ENCODE assay signal across 8 cellular contexts in genomic region chr2:159713691-159714585, GRCh38. TPM values are rescaled to one million over a fixed set of nuclear protein-coding genes. Genes with fewer than 3 reads are reported as not detected.
A peak's percentile ranks its signal among the peaks of the same experiment; 100 is the strongest.
DNase-seq lines count a peak whose midpoint lies in the region; ATAC-seq and TF ChIP-seq lines count a peak whose summit lies in the region.

No MANE protein-coding gene starts in this region.

- no peaks in the 10 kb centered on the region for H4K20me1 ChIP-seq in OCI-LY1 (ENCODE audit: insufficient read depth, low read length)

- peaks cover 50% of the 10 kb centered on the region for H3K36me3 ChIP-seq in OCI-LY1 (ENCODE audit: insufficient read depth, low read length)

- peaks cover 66% of the 10 kb centered on the region for H3K79me2 ChIP-seq in OCI-LY1 (ENCODE audit: insufficient read depth, low read length)

- H3K4me1 ChIP-seq in OCI-LY1 (ENCODE audit: insufficient read depth, low read length, severe bottlenecking): peaks cover 47% of the 10 kb centered on the region

- ATAC-seq in activated CD8-positive, alpha-beta memory T cell treated with anti-CD3 and anti-CD28 coated beads, Interleukin-2, amount 10 ng/mL, durations not matched to agents 7 days and 5 days: no peak
- no peak for ATAC-seq in natural killer cell
- no peak for ATAC-seq in HG02588 (IDR thresholded peaks at IDR 0.05; ENCODE audit: unreplicated experiment)

- peak overlapping the region; percentile 94 for H3K9ac ChIP-seq in OCI-LY1 (ENCODE audit: low read length)

- H3K4me1 Mint-ChIP-seq in activated CD8-positive, alpha-beta memory T cell treated with anti-CD3 and anti-CD28 coated beads, Interleukin-2, amount 10 ng/mL, durations not matched to agents 7 days and 5 days: peaks cover 52% of the 10 kb centered on the region
- H3K4me1 Mint-ChIP-seq in natural killer cell: peaks cover 61 to 64% of the 10 kb centered on the region in 2 donors

- H3K27me3 ChIP-seq in OCI-LY1 (ENCODE audit: insufficient read depth, low read length) (no peaks in the 10 kb centered on the region), dorsolateral prefrontal cortex (no peaks in the 10 kb centered on the region)

- CTCF ChIA-PET in activated CD8-positive, alpha-beta memory T cell treated with anti-CD3 and anti-CD28 coated beads, Interleukin-2, amount 10 ng/mL, durations not matched to agents 7 days and 5 days (lab: Charles Lee): interaction anchor here (0.7 kb wide), 1 partner anchor 16 kb away, joined by 3 read pairs; no protein-coding TSS in a partner anchor

- H3K27me3 Mint-ChIP-seq in activated CD8-positive, alpha-beta memory T cell treated with anti-CD3 and anti-CD28 coated beads, Interleukin-2, amount 10 ng/mL, durations not matched to agents 7 days and 5 days: no peaks in the 10 kb centered on the region
- no peaks in the 10 kb centered on the region for H3K27me3 Mint-ChIP-seq in natural killer cell (ENCODE audit: low read depth in 2 of 2)

- no peaks in the 10 kb centered on the region for H3K9me3 Mint-ChIP-seq in activated CD8-positive, alpha-beta memory T cell treated with anti-CD3 and anti-CD28 coated beads, Interleukin-2, amount 10 ng/mL, durations not matched to agents 7 days and 5 days (ENCODE audit: low read depth)
- H3K9me3 Mint-ChIP-seq in natural killer cell: no peaks in the 10 kb centered on the region

- peak overlapping the region; percentile 98 for H3K4me3 Mint-ChIP-seq in activated CD8-positive, alpha-beta memory T cell treated with anti-CD3 and anti-CD28 coated beads, Interleukin-2, amount 10 ng/mL, durations not matched to agents 7 days and 5 days
- peak overlapping the region; percentile 99 for H3K4me3 Mint-ChIP-seq in natural killer cell

- TF ChIP-seq CTCF in OCI-LY1 (IDR thresholded peaks at IDR 0.05; ENCODE audit: low read length) (peak; percentile 18; the same call in 1 of the 2 replicates), dorsolateral prefrontal cortex (IDR thresholded peaks at IDR 0.05 in 54 of 56, conservative IDR thresholded peaks at IDR 0.05 in 2 of 56; ENCODE audit: low read depth in 1 of 56, partially characterized antibody in 56 of 56) (no peak), natural killer cell (IDR thresholded peaks at IDR 0.05) (no peak)

- H3K27ac ChIP-seq in OCI-LY1 (ENCODE audit: low read depth, low read length, poor library complexity, severe bottlenecking) (no peak overlapping the region), dorsolateral prefrontal cortex (peak overlapping the region in 23 of 59 donors; percentile 36 to 99 (median 97))

- peak overlapping the region; percentile 85 for H3K4me2 ChIP-seq in OCI-LY1 (ENCODE audit: low read length)

- DNase-seq in activated CD8-positive, alpha-beta memory T cell treated with anti-CD3 and anti-CD28 coated beads, Interleukin-2, amount 10 ng/mL, durations not matched to agents 7 days and 5 days: no peak
- no peak for DNase-seq in activated CD8-positive, alpha-beta memory T cell treated with anti-CD3 and anti-CD28 coated beads for 24 hours
- DNase-seq in dorsolateral prefrontal cortex: no peak
- DNase-seq in natural killer cell: no peak
- DNase-seq in KG1 (lab: John Stamatoyannopoulos, UW): no peak
- no peak for DNase-seq in HK-2 (ENCODE audit: unreplicated experiment)

- H2AFZ ChIP-seq in OCI-LY1 (ENCODE audit: low read length): no peak overlapping the region

- H3K4me3 ChIP-seq in OCI-LY1 (ENCODE audit: low read depth, low read length, poor library complexity, severe bottlenecking) (peak overlapping the region; percentile 88), dorsolateral prefrontal cortex (peak overlapping the region; percentile 68 to 98 (median 92))

- no peaks in the 10 kb centered on the region for H3K9me3 ChIP-seq in OCI-LY1 (ENCODE audit: low read length)

- peak overlapping the region; percentile 99 for H3K27ac Mint-ChIP-seq in activated CD8-positive, alpha-beta memory T cell treated with anti-CD3 and anti-CD28 coated beads, Interleukin-2, amount 10 ng/mL, durations not matched to agents 7 days and 5 days
- peak overlapping the region; percentile 97 to 100 for H3K27ac Mint-ChIP-seq in natural killer cell

- peaks cover 50% of the 10 kb centered on the region for H3K36me3 Mint-ChIP-seq in activated CD8-positive, alpha-beta memory T cell treated with anti-CD3 and anti-CD28 coated beads, Interleukin-2, amount 10 ng/mL, durations not matched to agents 7 days and 5 days
- H3K36me3 Mint-ChIP-seq in natural killer cell: no peaks in the 10 kb centered on the region

- H3F3A ChIP-seq in OCI-LY1 (ENCODE audit: insufficient read depth, low read length): no peaks in the 10 kb centered on the region

- no peaks in the 10 kb centered on the region for H3K9me2 ChIP-seq in OCI-LY1 (ENCODE audit: low read depth, low read length)

- intact Hi-C loops in dorsolateral prefrontal cortex (cut with DNase I): loop anchor here (2.0 to 5.0 kb wide), 5 partner anchors 99 to 747 kb away; partner anchors contain the start of genes TANC1 (in 1 of the 2) and WDSUB1 (in 1 of the 2)
- intact Hi-C loops in natural killer cell (cut with micrococcal nuclease): loop anchor here (2.0 to 10.0 kb wide), 5 partner anchors 97 to 569 kb away; partner anchors contain the start of genes BAZ2B and WDSUB1

RNA-seq across cellular contexts. Expression of gene MARCHF7, which starts 1.6 kb away (rescaled TPM):
- total RNA-seq in activated CD8-positive, alpha-beta memory T cell treated with anti-CD3 and anti-CD28 coated beads, Interleukin-2, amount 10 ng/mL, durations not matched to agents 7 days and 5 days: 10 to 100 TPM; 80.7 to 84.3 TPM
- total RNA-seq in dorsolateral prefrontal cortex: 10 to 100 TPM; 45.9 to 95.4 (median 65.5) TPM
- total RNA-seq in natural killer cell: 10 to 100 TPM; 60.5 to 96.5 (median 66.8) TPM
